ENCODE assay signal across 1 cellular context in genomic region chr3:184234671-184235380, GRCh38.
TF ChIP-seq lines count a peak whose summit lies in the region.

No MANE protein-coding gene starts in this region.

TF ChIP-seq in SK-N-SH treated with all-trans-retinoic acid at 6 μM for 48 hours, 23 proteins besides CTCF, POLR2A, EP300 and RAD21 (continued from another document):
- no peak for TF ChIP-seq TSHZ2 (CRISPR knock-in tag; IDR thresholded peaks at IDR 0.05)
- TF ChIP-seq PPARA (CRISPR knock-in tag; IDR thresholded peaks at IDR 0.05; ENCODE audit: borderline replicate concordance) = no peak
